8 cellular contexts compared by ENCODE assay signal in genomic region chr13:27375686-27376326, GRCh38. TPM values are rescaled to one million over a fixed set of nuclear protein-coding genes. Genes with fewer than 3 reads are reported as not detected.
DNase-seq lines count a peak whose midpoint lies in the region; ATAC-seq, FAIRE-seq and TF ChIP-seq lines count a peak whose summit lies in the region.

No MANE protein-coding gene starts in this region.

- TF ChIP-seq CTCF in D721Med (IDR thresholded peaks at IDR 0.05; ENCODE audit: insufficient read depth, missing control alignments): peak; percentile 56

- intact Hi-C loops in right cardiac atrium (cut with DNase I): loop anchor here in 3 of 4 donors (5.0 to 10.0 kb wide), 2 partner anchors 159 to 451 kb away; no protein-coding TSS in a partner anchor

- no peak for FAIRE-seq in D721Med (lab: Jason Lieb, UNC)

- DNase-seq in D721Med (ENCODE audit: insufficient read length, low spot score): peak; percentile 42
- peak; percentile 75 for DNase-seq in KBM-7
- DNase-seq in activated naive CD8-positive, alpha-beta T cell treated with anti-CD3 and anti-CD28 coated beads, Interleukin-2, amount 50 U/mL, for 16 hours (ENCODE audit: low read depth, low spot score): peak; percentile 22
- DNase-seq in right cardiac atrium: peak; percentile 65 to 80 (median 67)
- DNase-seq in stimulated activated CD4-positive, alpha-beta T cell treated with anti-CD3 and anti-CD28 coated beads, Interleukin-12 subunit alpha, Interleukin-12 subunit beta, amount 100 ng/mL, for 24 hours (ENCODE audit: low read depth in 2 of 2): peak; percentile 20 to 60

- H3K27me3 ChIP-seq in right cardiac atrium (ENCODE audit: control insufficient read depth, insufficient read depth): no peaks in the 10 kb centered on the region

- H3K9me3 ChIP-seq in right cardiac atrium (ENCODE audit: control insufficient read depth, low read length): no peaks in the 10 kb centered on the region

- no peak overlapping the region for H3K4me3 ChIP-seq in right cardiac atrium (ENCODE audit: low read length)

- ATAC-seq in SK-N-SH treated with all-trans-retinoic acid at 6 μM for 48 hours: peak; percentile 82
- ATAC-seq in right cardiac atrium: peak; percentile 71 to 78
- ATAC-seq in HG02970 (IDR thresholded peaks at IDR 0.05; ENCODE audit: low FRiP score, unreplicated experiment): no peak
- no peak for ATAC-seq in GM18519 (IDR thresholded peaks at IDR 0.05; ENCODE audit: low FRiP score, unreplicated experiment)

- H3K27ac ChIP-seq in right cardiac atrium (ENCODE audit: low read length): no peak overlapping the region

- 65% methylated on average over 15 of the region's 15 CpGs for WGBS in right cardiac atrium

- H3K4me1 ChIP-seq in right cardiac atrium (ENCODE audit: control insufficient read depth, insufficient read depth, low read length): no peaks in the 10 kb centered on the region

- in situ Hi-C loops in KBM-7 (cut with MboI; ENCODE audit: low pct_unique_long_range_greater_than_20kb, low sequenced_read_pairs): loop anchor here (10.0 to 25.0 kb wide), 2 partner anchors 439 to 611 kb away; partner anchors contain the start of gene URAD

TF ChIP-seq in SK-N-SH treated with all-trans-retinoic acid at 6 μM for 48 hours, 23 proteins besides CTCF, POLR2A, EP300 and RAD21:
- no peak for TF ChIP-seq ZFP30 (CRISPR knock-in tag; IDR thresholded peaks at IDR 0.05)
- TF ChIP-seq, protein P1, sequence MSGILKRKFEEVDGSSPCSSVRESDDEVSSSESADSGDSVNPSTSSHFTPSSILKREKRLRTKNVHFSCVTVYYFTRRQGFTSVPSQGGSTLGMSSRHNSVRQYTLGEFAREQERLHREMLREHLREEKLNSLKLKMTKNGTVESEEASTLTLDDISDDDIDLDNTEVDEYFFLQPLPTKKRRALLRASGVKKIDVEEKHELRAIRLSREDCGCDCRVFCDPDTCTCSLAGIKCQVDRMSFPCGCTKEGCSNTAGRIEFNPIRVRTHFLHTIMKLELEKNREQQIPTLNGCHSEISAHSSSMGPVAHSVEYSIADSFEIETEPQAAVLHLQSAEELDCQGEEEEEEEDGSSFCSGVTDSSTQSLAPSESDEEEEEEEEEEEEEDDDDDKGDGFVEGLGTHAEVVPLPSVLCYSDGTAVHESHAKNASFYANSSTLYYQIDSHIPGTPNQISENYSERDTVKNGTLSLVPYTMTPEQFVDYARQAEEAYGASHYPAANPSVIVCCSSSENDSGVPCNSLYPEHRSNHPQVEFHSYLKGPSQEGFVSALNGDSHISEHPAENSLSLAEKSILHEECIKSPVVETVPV (CRISPR knock-in tag; IDR thresholded peaks at IDR 0.05): no peak
- no peak for TF ChIP-seq RARB (CRISPR knock-in tag; IDR thresholded peaks at IDR 0.05)
- no peak for TF ChIP-seq ESRRG (CRISPR knock-in tag; IDR thresholded peaks at IDR 0.05)
- no peak for TF ChIP-seq ISL1 (CRISPR knock-in tag; IDR thresholded peaks at IDR 0.05)
- no peak for TF ChIP-seq GLIS3 (CRISPR knock-in tag; IDR thresholded peaks at IDR 0.05)
- no peak for TF ChIP-seq ZNF70 (CRISPR knock-in tag; IDR thresholded peaks at IDR 0.05)

RNA-seq across cellular contexts. Expression of gene GTF3A, which starts 48.6 kb away (rescaled TPM):
- total RNA-seq in right cardiac atrium: 100 to 1,000 TPM; 149 to 204 (median 191) TPM
- 366 TPM for polyA plus RNA-seq in right cardiac atrium

Comparison
In these comparisons a context has a peak if more than half of its experiments do, and no peak if none do; other contexts are left out.
1. DNase-seq: peak in every context shown above with its lines; median percentile 75 in KBM-7; 67 in right cardiac atrium; 42 in D721Med; 40 in stimulated activated CD4-positive, alpha-beta T cell treated with anti-CD3 and anti-CD28 coated beads, Interleukin-12 subunit alpha, Interleukin-12 subunit beta, amount 100 ng/mL, for 24 hours; 22 in activated naive CD8-positive, alpha-beta T cell treated with anti-CD3 and anti-CD28 coated beads, Interleukin-2, amount 50 U/mL, for 16 hours.
2. ATAC-seq: peak in SK-N-SH treated with all-trans-retinoic acid at 6 μM for 48 hours (single experiment) and right cardiac atrium (2 of 2); none in HG02970 (single experiment) and GM18519 (single experiment).